Comparison of ENCODE assay signal across 18 cellular contexts in the genomic region with DNA sequence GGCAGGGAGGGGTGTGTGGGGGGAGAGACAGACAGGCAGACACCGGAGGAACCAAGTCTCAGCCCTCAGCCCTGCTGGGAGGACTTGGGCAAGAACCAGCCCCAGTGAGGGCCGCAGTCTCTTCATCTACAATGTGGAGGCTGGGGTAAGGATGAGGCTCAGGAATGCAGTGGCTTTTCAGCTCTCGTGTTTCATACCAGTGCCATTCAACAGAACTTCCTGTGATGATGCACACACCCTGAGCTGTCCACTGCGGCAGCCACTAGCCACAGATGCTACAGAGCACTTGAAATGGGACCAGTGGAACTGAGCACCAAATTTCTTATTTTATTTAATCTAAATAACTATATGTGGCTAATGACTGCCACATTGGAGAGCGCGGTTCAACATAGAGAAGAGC. TPM values are rescaled to one million over a fixed set of nuclear protein-coding genes. Genes with fewer than 3 reads are reported as not detected.
DNase-seq lines count a peak whose midpoint lies in the region; ATAC-seq, FAIRE-seq and TF ChIP-seq lines count a peak whose summit lies in the region.
"Had no signal": no experiment of that assay in that cellular context is flagged by ENCODE, and none has a peak within 500 bp of the region (broad histone marks: within the 10 kb centered on the region; RNA-seq: fewer than 3 reads in every experiment).

No MANE protein-coding gene starts in this region.

- peak; percentile 93 for FAIRE-seq in astrocyte (lab: Jason Lieb, UNC)

- peaks cover 16% of the 10 kb centered on the region for H3K4me1 ChIP-seq in astrocyte (ENCODE audit: insufficient read depth, low read length)
- H3K4me1 ChIP-seq in suprapubic skin: no peaks in the 10 kb centered on the region

- no peak overlapping the region for H3K4me3 Mint-ChIP-seq in astrocyte (ENCODE audit: unreplicated experiment)
- H3K4me3 Mint-ChIP-seq: activated T-helper 1 cell treated with anti-CD3 and anti-CD28 coated beads, Interleukin-12 subunit alpha, Interleukin-12 subunit beta, Interleukin-2, Interleukin-4 antibody, amounts not matched to agents 30 ng/mL and 10 ng/mL and 1 ng/mL, durations not matched to agents 14 hours and 24 hours and 36 hours had no signal

- peaks cover 32% of the 10 kb centered on the region for H3K4me1 Mint-ChIP-seq in astrocyte (ENCODE audit: low read depth, unreplicated experiment)

- H3K27ac ChIP-seq in astrocyte (ENCODE audit: low read depth, low read length) (no peak overlapping the region), suprapubic skin (no peak overlapping the region), WERI-Rb-1 (no peak overlapping the region)
- H3K27ac ChIP-seq: KMS-11, thoracic aorta had no signal

- TF ChIP-seq CTCF in astrocyte (IDR thresholded peaks at IDR 0.05; ENCODE audit: insufficient read depth, low read depth, low read length) (no peak), suprapubic skin (IDR thresholded peaks at IDR 0.05) (no peak), WERI-Rb-1 (IDR thresholded peaks at IDR 0.05; ENCODE audit: low read depth, low read length) (no peak)

- H3K27ac Mint-ChIP-seq in astrocyte (ENCODE audit: unreplicated experiment): peak overlapping the region; percentile 88
- H3K27ac Mint-ChIP-seq: activated T-helper 1 cell treated with anti-CD3 and anti-CD28 coated beads, Interleukin-12 subunit alpha, Interleukin-12 subunit beta, Interleukin-2, Interleukin-4 antibody, amounts not matched to agents 30 ng/mL and 10 ng/mL and 1 ng/mL, durations not matched to agents 14 hours and 24 hours and 36 hours had no signal

- TF ChIP-seq EP300 in suprapubic skin (IDR thresholded peaks at IDR 0.05): no peak

- H3K9me3 Mint-ChIP-seq in astrocyte (ENCODE audit: unreplicated experiment): peaks cover 2% of the 10 kb centered on the region
- H3K9me3 Mint-ChIP-seq: activated T-helper 1 cell treated with anti-CD3 and anti-CD28 coated beads, Interleukin-12 subunit alpha, Interleukin-12 subunit beta, Interleukin-2, Interleukin-4 antibody, amounts not matched to agents 30 ng/mL and 10 ng/mL and 1 ng/mL, durations not matched to agents 14 hours and 24 hours and 36 hours had no signal

- H4K20me1 ChIP-seq in astrocyte (ENCODE audit: insufficient read depth, low read length): no peaks in the 10 kb centered on the region

- H3K9ac ChIP-seq in astrocyte (ENCODE audit: low read length): no peak overlapping the region
- H3K9ac ChIP-seq: KMS-11 had no signal

- no peak for ATAC-seq in GM18907 (IDR thresholded peaks at IDR 0.05; ENCODE audit: unreplicated experiment)

- H3K79me2 ChIP-seq in astrocyte (ENCODE audit: insufficient read depth, low read length): no peaks in the 10 kb centered on the region

- peak overlapping the region; percentile 16 for H3K4me2 ChIP-seq in astrocyte (ENCODE audit: low read length)
- H3K4me2 ChIP-seq: KMS-11 had no signal

- no peak overlapping the region for H2AFZ ChIP-seq in astrocyte (ENCODE audit: low read depth, low read length)

- H3K36me3 ChIP-seq in astrocyte (ENCODE audit: insufficient read depth, low read length) (no peaks in the 10 kb centered on the region), suprapubic skin (no peaks in the 10 kb centered on the region), WERI-Rb-1 (no peaks in the 10 kb centered on the region)
- H3K36me3 ChIP-seq: thoracic aorta had no signal

- 82% methylated on average over 6 of the region's 6 CpGs for WGBS in suprapubic skin

- H3K9me3 ChIP-seq in astrocyte (ENCODE audit: insufficient read depth, low read depth, low read length) (no peaks in the 10 kb centered on the region), suprapubic skin (no peaks in the 10 kb centered on the region), WERI-Rb-1 (ENCODE audit: severe bottlenecking) (no peaks in the 10 kb centered on the region)
- H3K9me3 ChIP-seq: thoracic aorta had no signal

- no peak for TF ChIP-seq POLR2A in suprapubic skin (IDR thresholded peaks at IDR 0.05)

- in situ Hi-C loops in ACHN (cut with HindIII; ENCODE audit: low pct_ligation_motif_present, low pct_unique_long_range_greater_than_20kb, low sequenced_read_pairs): no loop called here

- H3K27me3 ChIP-seq in astrocyte (ENCODE audit: insufficient read depth, low read length): no peaks in the 10 kb centered on the region
- H3K27me3 ChIP-seq in suprapubic skin: no peaks in the 10 kb centered on the region
- no peaks in the 10 kb centered on the region for H3K27me3 ChIP-seq in WERI-Rb-1 (ENCODE audit: insufficient read depth, low read depth, severe bottlenecking)

- H3K4me3 ChIP-seq in astrocyte (ENCODE audit: insufficient read depth, low read depth, low read length): no peak overlapping the region
- H3K4me3 ChIP-seq in suprapubic skin: no peak overlapping the region
- no peak overlapping the region for H3K4me3 ChIP-seq in WERI-Rb-1 (ENCODE audit: low read depth, low read length)
- H3K4me3 ChIP-seq: thoracic aorta had no signal

- peaks cover 10% of the 10 kb centered on the region for H3K27me3 Mint-ChIP-seq in astrocyte (ENCODE audit: low read depth, unreplicated experiment)

- DNase-seq in ACHN: peak; percentile 59
- peak; percentile 85 for DNase-seq in HT1080 (ENCODE audit: low read depth)
- DNase-seq in astrocyte (ENCODE audit: low read depth): peak; percentile 90
- peak; percentile 86 for DNase-seq in glomerular visceral epithelial cell (ENCODE audit: extremely low spot score)
- DNase-seq in suprapubic skin (ENCODE audit: low spot score in 2 of 2): no peak
- no peak for DNase-seq in WERI-Rb-1
- no peak for DNase-seq in SHP77 treated with DMSO at 0.1 percent for 48 hours (lab: John Stamatoyannopoulos, UW)
- DNase-seq: aorta; Calu3; NCI-H187 treated with DMSO at 0.1 percent for 48 hours; occipital lobe; stimulated activated CD4-positive, alpha-beta T cell treated with anti-CD3 and anti-CD28 coated beads, Interleukin-12 subunit alpha, Interleukin-12 subunit beta, amount 100 ng/mL, for 4 hours had no signal

- H3K36me3 Mint-ChIP-seq in astrocyte (ENCODE audit: low read depth, unreplicated experiment): peaks cover 2% of the 10 kb centered on the region

RNA-seq across cellular contexts. Expression of a gene that starts 10.7 kb away (rescaled TPM):
- total RNA-seq in HT1080 (2014; rRNA removed; shearing (Covaris generic)): not detected in 2 replicates
- polyA plus RNA-seq in HT1080 (2015; cell fraction: cytosol; rRNA removed): 0.02 TPM in 1 of 2 replicates, not detected in the other
- 0.15 TPM in 1 of 2 replicates, not detected in the other for polyA plus RNA-seq in HT1080 (2015; cell fraction: nucleus; rRNA removed)
- total RNA-seq in astrocyte (1.2 and 1.6 TPM in 2 replicates), suprapubic skin (under 1 TPM in 2 of 4 donors, not detected in 2; 0.26 to 0.64 TPM)
- total RNA-seq: A673; activated T-helper 1 cell treated with anti-CD3 and anti-CD28 coated beads, Interleukin-12 subunit alpha, Interleukin-12 subunit beta, Interleukin-2, Interleukin-4 antibody, amounts not matched to agents 30 ng/mL and 10 ng/mL and 1 ng/mL, durations not matched to agents 14 hours and 24 hours and 36 hours; Calu3; lung microvascular endothelial cell had no signal

RNA-seq across cellular contexts. Expression of a gene that starts 23.8 kb away (rescaled TPM):
- total RNA-seq in HT1080 (2014; rRNA removed; shearing (Covaris generic)): 0.20 and 0.82 TPM in 2 replicates
- polyA plus RNA-seq in HT1080 (2015; cell fraction: cytosol; rRNA removed): 1.2 and 1.5 TPM in 2 replicates
- 1.7 and 5.3 TPM in 2 replicates for polyA plus RNA-seq in HT1080 (2015; cell fraction: nucleus; rRNA removed)
- 21.4 and 23.0 TPM in 2 replicates for total RNA-seq in astrocyte
- total RNA-seq in suprapubic skin: 1 to 10 TPM; 2.7 to 5.4 (median 3.9) TPM
- total RNA-seq: activated T-helper 1 cell treated with anti-CD3 and anti-CD28 coated beads, Interleukin-12 subunit alpha, Interleukin-12 subunit beta, Interleukin-2, Interleukin-4 antibody, amounts not matched to agents 30 ng/mL and 10 ng/mL and 1 ng/mL, durations not matched to agents 14 hours and 24 hours and 36 hours; lung microvascular endothelial cell had no signal
- polyA plus RNA-seq: aorta had no signal

Comparison
In these comparisons a context has a peak if more than half of its experiments do, and no peak if none do; other contexts are left out.
1. DNase-seq: peak in ACHN (single experiment), HT1080 (single experiment), astrocyte (single experiment) and glomerular visceral epithelial cell (single experiment); none in suprapubic skin (0 of 2), WERI-Rb-1 (single experiment) and SHP77 treated with DMSO at 0.1 percent for 48 hours (single experiment).